ENCODE assay signal across 1 cellular context in genomic region chr10:21505711-21506278, GRCh38.
TF ChIP-seq lines count a peak whose summit lies in the region.

No MANE protein-coding gene starts in this region.

TF ChIP-seq in HepG2, 621 proteins besides CTCF, POLR2A, EP300 and RAD21 (continued from another document and continues in another):
- peak; percentile 89; the same call in 1 of the 2 replicates for TF ChIP-seq MYPOP (CRISPR knock-in tag; IDR thresholded peaks at IDR 0.05)
- TF ChIP-seq ZNF275 (CRISPR knock-in tag; IDR thresholded peaks at IDR 0.05; ENCODE audit: borderline replicate concordance): peak; percentile 84; the same call in 1 of the 2 replicates
- TF ChIP-seq ZNF704 (CRISPR knock-in tag; IDR thresholded peaks at IDR 0.05; ENCODE audit: borderline replicate concordance): no peak; the same call in 1 of the 2 replicates
- TF ChIP-seq ZNF670 (CRISPR knock-in tag; IDR thresholded peaks at IDR 0.05; ENCODE audit: borderline replicate concordance): peak; percentile 99
- peak; percentile 61; the same call in 1 of the 2 replicates for TF ChIP-seq ZBTB4 (CRISPR knock-in tag; IDR thresholded peaks at IDR 0.05; ENCODE audit: borderline replicate concordance)
- TF ChIP-seq ZNF703 (CRISPR knock-in tag; IDR thresholded peaks at IDR 0.05; ENCODE audit: borderline replicate concordance): no peak
- TF ChIP-seq REST (IDR thresholded peaks at IDR 0.05; ENCODE audit: borderline replicate concordance in 1 of 2, low read depth in 1 of 2, low read length in 2 of 2): peak in 1 of 2 experiments; percentile 84; a peak in 2 of 4 replicates
- TF ChIP-seq SRY (CRISPR knock-in tag; IDR thresholded peaks at IDR 0.05): no peak
- TF ChIP-seq XBP1 (CRISPR knock-in tag; IDR thresholded peaks at IDR 0.05): no peak
- no peak for TF ChIP-seq ZNF569 (CRISPR knock-in tag; IDR thresholded peaks at IDR 0.05; ENCODE audit: borderline replicate concordance)
- TF ChIP-seq CBX5 (CRISPR knock-in tag; IDR thresholded peaks at IDR 0.05; ENCODE audit: borderline replicate concordance): peak; percentile 95
- TF ChIP-seq NONO (IDR thresholded peaks at IDR 0.05): no peak
- TF ChIP-seq NONO (CRISPR knock-in tag; conservative IDR thresholded peaks at IDR 0.05): peak; percentile 99
- TF ChIP-seq ZNF329 (CRISPR knock-in tag; IDR thresholded peaks at IDR 0.05; ENCODE audit: low read depth): no peak
- TF ChIP-seq KIAA2018 (CRISPR knock-in tag; IDR thresholded peaks at IDR 0.05; ENCODE audit: borderline replicate concordance): 0 out of 2 replicates have a peak, but pooled peaks have one; percentile 21
- no peak for TF ChIP-seq KLF15 (CRISPR knock-in tag; IDR thresholded peaks at IDR 0.05; ENCODE audit: borderline replicate concordance)
- no peak for TF ChIP-seq NRL (CRISPR knock-in tag; IDR thresholded peaks at IDR 0.05; ENCODE audit: borderline replicate concordance)
- TF ChIP-seq ZNF564 (CRISPR knock-in tag; IDR thresholded peaks at IDR 0.05): peak; percentile 93
- no peak for TF ChIP-seq SNRNP70 (IDR thresholded peaks at IDR 0.05; ENCODE audit: low read depth, low read length)
- TF ChIP-seq ZNF276 (CRISPR knock-in tag; IDR thresholded peaks at IDR 0.05; ENCODE audit: low read depth): 0 out of 2 replicates have a peak, but pooled peaks have one; percentile 58
- peak; percentile 59; the same call in 1 of the 2 replicates for TF ChIP-seq ZNF354B (CRISPR knock-in tag; IDR thresholded peaks at IDR 0.05)
- peak; percentile 93; the same call in 1 of the 2 replicates for TF ChIP-seq FOXJ3 (CRISPR knock-in tag; IDR thresholded peaks at IDR 0.05; ENCODE audit: borderline replicate concordance)
- no peak for TF ChIP-seq ATF7 (IDR thresholded peaks at IDR 0.05)
- TF ChIP-seq ATF7 (CRISPR knock-in tag; IDR thresholded peaks at IDR 0.05): no peak; the same call in 1 of the 2 replicates
- no peak for TF ChIP-seq GPN1 (CRISPR knock-in tag; IDR thresholded peaks at IDR 0.05; ENCODE audit: borderline replicate concordance)
- TF ChIP-seq ATF6 (CRISPR knock-in tag; conservative IDR thresholded peaks at IDR 0.05): 0 out of 2 replicates have a peak, but pooled peaks have one; percentile 62
- TF ChIP-seq RBFOX2 (IDR thresholded peaks at IDR 0.05; ENCODE audit: low read depth, low read length): no peak
- no peak for TF ChIP-seq FUBP1 (CRISPR knock-in tag; IDR thresholded peaks at IDR 0.05; ENCODE audit: borderline replicate concordance)
